Comparison of ENCODE assay signal across 10 cellular contexts in genomic region chr4:37665347-37666009, GRCh38. TPM values are rescaled to one million over a fixed set of nuclear protein-coding genes. Genes with fewer than 3 reads are reported as not detected.
DNase-seq lines count a peak whose midpoint lies in the region; ATAC-seq and TF ChIP-seq lines count a peak whose summit lies in the region.
"Had no signal": no experiment of that assay in that cellular context is flagged by ENCODE, and none has a peak within 500 bp of the region (broad histone marks: within the 10 kb centered on the region; RNA-seq: fewer than 3 reads in every experiment).

No MANE protein-coding gene starts in this region.

- TF ChIP-seq POLR2A in esophagus muscularis mucosa (IDR thresholded peaks at IDR 0.05; ENCODE audit: low read depth) = no peak
- no peak for TF ChIP-seq POLR2A in thyroid gland (IDR thresholded peaks at IDR 0.05)

- peak overlapping the region; percentile 49 to 74 (median 63) for H3K27ac ChIP-seq in esophagus muscularis mucosa (replicated peaks in 1 of 4)
- peak overlapping the region; percentile 19 for H3K27ac ChIP-seq in mesodermal cell (ENCODE audit: low read depth, low read length, severe bottlenecking)
- peak overlapping the region; percentile 95 to 98 (median 97) for H3K27ac ChIP-seq in thyroid gland
- H3K27ac ChIP-seq: WERI-Rb-1 had no signal

- H3K4me3 Mint-ChIP-seq in activated T-helper 17 cell treated with anti-CD3 and anti-CD28 coated beads, Interleukin-2, amount 50 U/mL, for 72 hours = peak overlapping the region; percentile 6
- no peak overlapping the region for H3K4me3 Mint-ChIP-seq in progenitor cell of endocrine pancreas (ENCODE audit: low read depth)

- no peaks in the 10 kb centered on the region for H3K27me3 Mint-ChIP-seq in activated T-helper 17 cell treated with anti-CD3 and anti-CD28 coated beads, Interleukin-2, amount 50 U/mL, for 72 hours
- H3K27me3 Mint-ChIP-seq in progenitor cell of endocrine pancreas = no peaks in the 10 kb centered on the region

- intact Hi-C loops in esophagus muscularis mucosa (cut with DNase I) = no loop called here
- intact Hi-C loops in thyroid gland (cut with DNase I) = no loop called here

- 50% methylated on average over 9 of the region's 9 CpGs for WGBS in esophagus muscularis mucosa
- WGBS in mesodermal cell (ENCODE audit: insufficient coverage in 2 of 2), 2 experiments = 78 to 94% methylated on average over 5 to 6 of the region's 9 CpGs
- WGBS in thyroid gland, 2 donors = 67 to 73% methylated on average over 9 of the region's 9 CpGs

- H3K36me3 Mint-ChIP-seq in activated T-helper 17 cell treated with anti-CD3 and anti-CD28 coated beads, Interleukin-2, amount 50 U/mL, for 72 hours (ENCODE audit: low read depth) = no peaks in the 10 kb centered on the region
- peaks cover 7% of the 10 kb centered on the region for H3K36me3 Mint-ChIP-seq in progenitor cell of endocrine pancreas (ENCODE audit: insufficient read depth)

- no peaks in the 10 kb centered on the region for H3K36me3 ChIP-seq in esophagus muscularis mucosa
- no peaks in the 10 kb centered on the region for H3K36me3 ChIP-seq in mesodermal cell (ENCODE audit: control insufficient read depth, insufficient read depth, low read length)
- H3K36me3 ChIP-seq in thyroid gland = no peaks in the 10 kb centered on the region
- H3K36me3 ChIP-seq: WERI-Rb-1 had no signal

- no peak for DNase-seq in esophagus muscularis mucosa (ENCODE audit: extremely low spot score)
- DNase-seq in thyroid gland = no peak
- no peak for DNase-seq in progenitor cell of endocrine pancreas (ENCODE audit: low spot score, unreplicated experiment)
- DNase-seq in NCI-H187 treated with DMSO at 0.1 percent for 48 hours (lab: John Stamatoyannopoulos, UW) = no peak
- DNase-seq: KBM-7, WERI-Rb-1 had no signal

- H3K27ac Mint-ChIP-seq in activated T-helper 17 cell treated with anti-CD3 and anti-CD28 coated beads, Interleukin-2, amount 50 U/mL, for 72 hours = no peak overlapping the region
- no peak overlapping the region for H3K27ac Mint-ChIP-seq in progenitor cell of endocrine pancreas

- no peaks in the 10 kb centered on the region for H3K9me3 Mint-ChIP-seq in activated T-helper 17 cell treated with anti-CD3 and anti-CD28 coated beads, Interleukin-2, amount 50 U/mL, for 72 hours
- no peaks in the 10 kb centered on the region for H3K9me3 Mint-ChIP-seq in progenitor cell of endocrine pancreas (ENCODE audit: low read depth)

- H3K27me3 ChIP-seq in esophagus muscularis mucosa (no peaks in the 10 kb centered on the region), thyroid gland (no peaks in the 10 kb centered on the region)

- no peaks in the 10 kb centered on the region for H3K9me3 ChIP-seq in esophagus muscularis mucosa
- no peaks in the 10 kb centered on the region for H3K9me3 ChIP-seq in mesodermal cell (ENCODE audit: control insufficient read depth, low read length)
- no peaks in the 10 kb centered on the region for H3K9me3 ChIP-seq in thyroid gland

- no peak for TF ChIP-seq EP300 in esophagus muscularis mucosa (IDR thresholded peaks at IDR 0.05)

- H3K4me1 ChIP-seq in esophagus muscularis mucosa (peaks cover 59 to 71% (median 64%) of the 10 kb centered on the region in 4 donors), mesodermal cell (ENCODE audit: control insufficient read depth, insufficient read depth, low read length, poor library complexity, severe bottlenecking) (peaks cover 62% of the 10 kb centered on the region), thyroid gland (peaks cover 78 to 86% of the 10 kb centered on the region in 2 donors)

- ATAC-seq in activated T-helper 17 cell treated with anti-CD3 and anti-CD28 coated beads, Interleukin-2, amount 50 U/mL, for 72 hours (replicated peaks) = no peak
- ATAC-seq in esophagus mucosa (no peak), HG03039 (IDR thresholded peaks at IDR 0.05; ENCODE audit: unreplicated experiment) (no peak)

- H3K4me1 Mint-ChIP-seq in activated T-helper 17 cell treated with anti-CD3 and anti-CD28 coated beads, Interleukin-2, amount 50 U/mL, for 72 hours = peaks cover 35% of the 10 kb centered on the region
- H3K4me1 Mint-ChIP-seq in progenitor cell of endocrine pancreas (ENCODE audit: low read depth) = peaks cover 40% of the 10 kb centered on the region

- H3K4me3 ChIP-seq in esophagus muscularis mucosa (no peak overlapping the region), mesodermal cell (ENCODE audit: extremely low read depth, insufficient read depth, low read length, poor library complexity, severe bottlenecking) (no peak overlapping the region), thyroid gland (replicated peaks in 1 of 3) (no peak overlapping the region)

- no peak for TF ChIP-seq CTCF in esophagus muscularis mucosa (IDR thresholded peaks at IDR 0.05)
- TF ChIP-seq CTCF in thyroid gland (IDR thresholded peaks at IDR 0.05) = no peak
- TF ChIP-seq CTCF in progenitor cell of endocrine pancreas (IDR thresholded peaks at IDR 0.05; ENCODE audit: unreplicated experiment) = no peak

RNA-seq across cellular contexts. Expression of gene RELL1, which starts 20.7 kb away (rescaled TPM):
- 10 to 100 TPM; 15.5 to 20.8 TPM for total RNA-seq in activated T-helper 17 cell treated with anti-CD3 and anti-CD28 coated beads, Interleukin-2, amount 50 U/mL, for 72 hours
- total RNA-seq in esophagus muscularis mucosa (10 to 100 TPM; 44.4 to 83.3 (median 73.6) TPM), thyroid gland (100 to 1,000 TPM; 105 to 123 (median 116) TPM), esophagus mucosa (18.7 TPM), progenitor cell of endocrine pancreas (30.4 and 33.6 TPM in 2 replicates)
- polyA plus RNA-seq in mesodermal cell (2013, experiment 1 of 2) = 10.2 TPM
- 9.2 TPM for polyA plus RNA-seq in mesodermal cell (2013, experiment 2 of 2)

Comparison
In these comparisons a context has a peak if more than half of its experiments do, and no peak if none do; other contexts are left out.
1. H3K27ac ChIP-seq: peak in every context shown above with its lines; median percentile 97 in thyroid gland; 63 in esophagus muscularis mucosa; 19 in mesodermal cell.